In genomic region chr4:30962949-30963348, GRCh38 we compare ENCODE assay signal across 18 cellular contexts.
DNase-seq lines count a peak whose midpoint lies in the region; ATAC-seq and TF ChIP-seq lines count a peak whose summit lies in the region.
"Had no signal": no experiment of that assay in that cellular context is flagged by ENCODE, and none has a peak within 500 bp of the region (broad histone marks: within the 10 kb centered on the region; RNA-seq: fewer than 3 reads in every experiment).

No MANE protein-coding gene starts in this region.

- DNase-seq in Caki2 (ENCODE audit: low read depth) (peak; percentile 47), OCI-M1 (lab: John Stamatoyannopoulos, UW) (peak; percentile 35), choroid plexus epithelial cell (ENCODE audit: low read depth) (peak; percentile 74), kidney tubule cell (ENCODE audit: low spot score) (peak; percentile 17), GF-D8 (lab: John Stamatoyannopoulos, UW) (no peak), nucleus accumbens (lab: John Stamatoyannopoulos, UW) (no peak)
- no peak for DNase-seq in activated CD8-positive, alpha-beta T cell treated with anti-CD3 and anti-CD28 coated beads for 36 hours
- DNase-seq: activated CD4-positive, alpha-beta T cell treated with anti-CD3 and anti-CD28 coated beads, Interleukin-2, amount 50 U/mL, for 1 hour; activated gamma-delta T cell; KG1; left colon; NCI-H1048; NCI-H2029; NCI-H446 treated with DMSO at 0.1 percent for 48 hours; testis had no signal

- intact Hi-C loops in activated CD8-positive, alpha-beta T cell treated with anti-CD3 and anti-CD28 coated beads for 36 hours (cut with micrococcal nuclease) = no loop called here

- TF ChIP-seq CTCF in choroid plexus epithelial cell (conservative IDR thresholded peaks at IDR 0.05; ENCODE audit: low read depth, low read length) = no peak
- no peak for TF ChIP-seq CTCF in activated CD8-positive, alpha-beta T cell treated with anti-CD3 and anti-CD28 coated beads for 36 hours (IDR thresholded peaks at IDR 0.05)

- in situ Hi-C loops in Caki2 (cut with HindIII; ENCODE audit: low pct_unique_long_range_greater_than_20kb, low sequenced_read_pairs) = no loop called here

- ATAC-seq in activated CD8-positive, alpha-beta T cell treated with anti-CD3 and anti-CD28 coated beads for 36 hours = no peak
- ATAC-seq in GM18505 (IDR thresholded peaks at IDR 0.05; ENCODE audit: unreplicated experiment) = no peak
- ATAC-seq: GM12878, left colon had no signal

- H3K4me3 ChIP-seq in choroid plexus epithelial cell (ENCODE audit: low read depth, low read length) = no peak overlapping the region
- H3K4me3 ChIP-seq: GM12878, right atrium auricular region, testis had no signal

- TF ChIP-seq POLR2A in GM18505 (IDR thresholded peaks at IDR 0.05; ENCODE audit: borderline replicate concordance, extremely low read depth, insufficient read depth, insufficient read length) = no peak

- POLR2A ChIA-PET in activated CD8-positive, alpha-beta T cell treated with anti-CD3 and anti-CD28 coated beads for 36 hours (lab: Charles Lee) = no interaction called here

- no peaks in the 10 kb centered on the region for H3K4me1 Mint-ChIP-seq in activated CD8-positive, alpha-beta T cell treated with anti-CD3 and anti-CD28 coated beads for 36 hours (ENCODE audit: low read depth)

- H3K9me3 Mint-ChIP-seq in activated CD8-positive, alpha-beta T cell treated with anti-CD3 and anti-CD28 coated beads for 36 hours = peaks cover 4% of the 10 kb centered on the region

- H3K27ac Mint-ChIP-seq in activated CD8-positive, alpha-beta T cell treated with anti-CD3 and anti-CD28 coated beads for 36 hours = no peak overlapping the region

- no peaks in the 10 kb centered on the region for H3K36me3 Mint-ChIP-seq in activated CD8-positive, alpha-beta T cell treated with anti-CD3 and anti-CD28 coated beads for 36 hours (ENCODE audit: low read depth)

- H3K27me3 Mint-ChIP-seq in activated CD8-positive, alpha-beta T cell treated with anti-CD3 and anti-CD28 coated beads for 36 hours = no peaks in the 10 kb centered on the region

- no peak overlapping the region for H3K4me3 Mint-ChIP-seq in activated CD8-positive, alpha-beta T cell treated with anti-CD3 and anti-CD28 coated beads for 36 hours

- CTCF ChIA-PET in activated CD8-positive, alpha-beta T cell treated with anti-CD3 and anti-CD28 coated beads for 36 hours (lab: Charles Lee) = no interaction called here

Comparison
In these comparisons a context has a peak if more than half of its experiments do, and no peak if none do; other contexts are left out.
1. DNase-seq: peak in Caki2 (single experiment), OCI-M1 (single experiment), choroid plexus epithelial cell (single experiment) and kidney tubule cell (single experiment); none in GF-D8 (single experiment), activated CD8-positive, alpha-beta T cell treated with anti-CD3 and anti-CD28 coated beads for 36 hours (single experiment) and nucleus accumbens (0 of 56).